1 cellular context compared by ENCODE assay signal in genomic region chr1:48007044-48007443, GRCh38.
TF ChIP-seq lines count a peak whose summit lies in the region.

No MANE protein-coding gene starts in this region.

TF ChIP-seq in K562, 482 proteins besides CTCF, POLR2A, EP300 and RAD21 (continued from another document and continues in another):
- TF ChIP-seq, protein P1, sequence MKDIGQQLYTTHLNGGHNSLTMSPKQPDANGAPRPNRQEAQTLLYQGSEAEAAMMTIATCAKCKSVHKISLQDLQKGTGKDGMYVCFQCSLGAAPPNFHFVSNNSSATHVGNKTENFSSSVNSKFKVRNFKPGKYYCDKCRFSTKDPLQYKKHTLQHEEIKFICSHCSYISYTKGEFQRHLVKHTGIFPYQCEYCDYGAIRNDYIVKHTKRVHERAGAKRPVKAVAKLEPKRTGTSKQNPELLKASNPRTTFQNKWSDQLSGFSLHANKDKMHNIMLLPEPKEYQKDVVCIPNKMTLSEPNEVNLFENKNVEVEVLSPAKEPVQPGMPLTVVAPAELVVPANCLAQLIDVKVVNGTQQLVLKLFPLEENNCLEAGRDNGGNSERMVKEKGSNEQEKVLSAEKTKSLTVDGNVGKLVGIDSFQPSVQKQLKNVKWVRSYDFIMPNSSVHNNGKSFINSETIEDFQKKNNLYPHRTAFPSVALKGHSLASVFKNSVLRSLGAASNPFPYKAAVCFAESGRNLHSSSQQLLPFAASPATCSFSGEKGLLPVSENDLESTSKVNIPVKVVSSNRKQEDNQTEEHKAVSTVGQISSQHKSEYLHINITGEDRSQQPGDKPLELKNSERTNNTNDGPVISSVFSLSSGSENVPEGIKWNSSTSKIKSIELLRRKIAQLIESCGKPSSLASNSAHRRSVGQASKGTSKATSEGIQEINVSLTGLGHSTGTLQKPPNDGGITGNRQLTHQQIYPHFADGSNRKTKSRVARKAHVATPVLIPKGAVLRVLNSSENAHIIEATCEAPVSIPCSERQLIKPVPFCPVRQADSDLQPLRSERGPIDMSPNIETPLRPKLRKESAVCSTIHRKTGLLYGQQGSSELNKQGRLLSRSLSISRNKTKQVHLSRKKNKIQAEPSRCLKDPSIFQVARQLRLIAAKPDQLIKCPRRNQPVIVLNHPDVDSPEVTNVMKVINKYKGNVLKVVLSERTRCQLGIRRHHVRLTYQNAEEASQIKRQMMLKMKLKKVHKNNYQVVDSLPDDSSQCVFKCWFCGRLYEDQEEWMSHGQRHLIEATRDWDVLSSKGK (CRISPR knock-in tag; IDR thresholded peaks at IDR 0.05): no peak
- TF ChIP-seq PHTF2 (CRISPR knock-in tag; IDR thresholded peaks at IDR 0.05): no peak
- TF ChIP-seq, protein P2, sequence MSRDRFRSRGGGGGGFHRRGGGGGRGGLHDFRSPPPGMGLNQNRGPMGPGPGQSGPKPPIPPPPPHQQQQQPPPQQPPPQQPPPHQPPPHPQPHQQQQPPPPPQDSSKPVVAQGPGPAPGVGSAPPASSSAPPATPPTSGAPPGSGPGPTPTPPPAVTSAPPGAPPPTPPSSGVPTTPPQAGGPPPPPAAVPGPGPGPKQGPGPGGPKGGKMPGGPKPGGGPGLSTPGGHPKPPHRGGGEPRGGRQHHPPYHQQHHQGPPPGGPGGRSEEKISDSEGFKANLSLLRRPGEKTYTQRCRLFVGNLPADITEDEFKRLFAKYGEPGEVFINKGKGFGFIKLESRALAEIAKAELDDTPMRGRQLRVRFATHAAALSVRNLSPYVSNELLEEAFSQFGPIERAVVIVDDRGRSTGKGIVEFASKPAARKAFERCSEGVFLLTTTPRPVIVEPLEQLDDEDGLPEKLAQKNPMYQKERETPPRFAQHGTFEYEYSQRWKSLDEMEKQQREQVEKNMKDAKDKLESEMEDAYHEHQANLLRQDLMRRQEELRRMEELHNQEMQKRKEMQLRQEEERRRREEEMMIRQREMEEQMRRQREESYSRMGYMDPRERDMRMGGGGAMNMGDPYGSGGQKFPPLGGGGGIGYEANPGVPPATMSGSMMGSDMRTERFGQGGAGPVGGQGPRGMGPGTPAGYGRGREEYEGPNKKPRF (IDR thresholded peaks at IDR 0.05; ENCODE audit: low read depth, low read length): no peak
- no peak for TF ChIP-seq NONO (IDR thresholded peaks at IDR 0.05; ENCODE audit: low read depth in 2 of 2, low read length in 1 of 2)
- no peak for TF ChIP-seq ZNF707 (CRISPR knock-in tag; conservative IDR thresholded peaks at IDR 0.05)
- TF ChIP-seq LCOR (CRISPR knock-in tag; IDR thresholded peaks at IDR 0.05): no peak
- no peak for TF ChIP-seq MTA2 (IDR thresholded peaks at IDR 0.05; ENCODE audit: low read depth)
- TF ChIP-seq ELF2 (CRISPR knock-in tag; IDR thresholded peaks at IDR 0.05): no peak
- no peak for TF ChIP-seq ESRRA (IDR thresholded peaks at IDR 0.05; ENCODE audit: borderline replicate concordance, low read depth)
- peak; percentile 93 for TF ChIP-seq BACH1 (tag; IDR thresholded peaks at IDR 0.05)
- TF ChIP-seq SIN3A (IDR thresholded peaks at IDR 0.05; ENCODE audit: borderline replicate concordance in 2 of 2, control insufficient read depth in 1 of 2, low read depth in 2 of 2, low read length in 2 of 2): no peak
- no peak for TF ChIP-seq HNRNPK (IDR thresholded peaks at IDR 0.05; ENCODE audit: low read depth, low read length, poor library complexity, severe bottlenecking)
- TF ChIP-seq SMAD3 (CRISPR knock-in tag; conservative IDR thresholded peaks at IDR 0.05): no peak
- TF ChIP-seq, protein P3, sequence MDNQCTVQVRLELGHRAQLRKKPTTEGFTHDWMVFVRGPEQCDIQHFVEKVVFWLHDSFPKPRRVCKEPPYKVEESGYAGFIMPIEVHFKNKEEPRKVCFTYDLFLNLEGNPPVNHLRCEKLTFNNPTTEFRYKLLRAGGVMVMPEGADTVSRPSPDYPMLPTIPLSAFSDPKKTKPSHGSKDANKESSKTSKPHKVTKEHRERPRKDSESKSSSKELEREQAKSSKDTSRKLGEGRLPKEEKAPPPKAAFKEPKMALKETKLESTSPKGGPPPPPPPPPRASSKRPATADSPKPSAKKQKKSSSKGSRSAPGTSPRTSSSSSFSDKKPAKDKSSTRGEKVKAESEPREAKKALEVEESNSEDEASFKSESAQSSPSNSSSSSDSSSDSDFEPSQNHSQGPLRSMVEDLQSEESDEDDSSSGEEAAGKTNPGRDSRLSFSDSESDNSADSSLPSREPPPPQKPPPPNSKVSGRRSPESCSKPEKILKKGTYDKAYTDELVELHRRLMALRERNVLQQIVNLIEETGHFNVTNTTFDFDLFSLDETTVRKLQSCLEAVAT (IDR thresholded peaks at IDR 0.05): no peak
- no peak for TF ChIP-seq STAG1 (CRISPR knock-in tag; IDR thresholded peaks at IDR 0.05; ENCODE audit: borderline replicate concordance)
- TF ChIP-seq NFE2L1 (tag; IDR thresholded peaks at IDR 0.05; ENCODE audit: borderline replicate concordance, low read depth): peak; percentile 93
- TF ChIP-seq IRF2 (CRISPR knock-in tag; IDR thresholded peaks at IDR 0.05): no peak
- peak; percentile 83 for TF ChIP-seq SMAD4 (CRISPR knock-in tag; conservative IDR thresholded peaks at IDR 0.05)
- no peak for TF ChIP-seq MECOM (CRISPR knock-in tag; IDR thresholded peaks at IDR 0.05)
- no peak for TF ChIP-seq ZNF76 (CRISPR knock-in tag; IDR thresholded peaks at IDR 0.05; ENCODE audit: borderline replicate concordance)
- no peak for TF ChIP-seq MAZ (CRISPR knock-in tag; conservative IDR thresholded peaks at IDR 0.05 in 1 of 2, IDR thresholded peaks at IDR 0.05 in 1 of 2)
- no peak for TF ChIP-seq KDM5B (IDR thresholded peaks at IDR 0.05; ENCODE audit: insufficient replicate concordance, low read depth, low read length)
- TF ChIP-seq FOXM1 (IDR thresholded peaks at IDR 0.05; ENCODE audit: low read depth): no peak
- no peak for TF ChIP-seq FOXM1 (CRISPR knock-in tag; IDR thresholded peaks at IDR 0.05; ENCODE audit: low read depth)
- TF ChIP-seq PBX2 (CRISPR knock-in tag; IDR thresholded peaks at IDR 0.05; ENCODE audit: low read depth): no peak
- TF ChIP-seq PBX2 (tag; conservative IDR thresholded peaks at IDR 0.05; ENCODE audit: low read depth): peak; percentile 38; the same call in 1 of the 2 replicates
- TF ChIP-seq LEF1 (IDR thresholded peaks at IDR 0.05): no peak
- no peak for TF ChIP-seq ZNF592 (IDR thresholded peaks at IDR 0.05)
- no peak for TF ChIP-seq POLR2AphosphoS2 (IDR thresholded peaks at IDR 0.05; ENCODE audit: low read length)
- TF ChIP-seq NFIX (CRISPR knock-in tag; IDR thresholded peaks at IDR 0.05; ENCODE audit: low read depth): no peak
- no peak for TF ChIP-seq THRB (CRISPR knock-in tag; conservative IDR thresholded peaks at IDR 0.05)
- no peak for TF ChIP-seq ZNF778 (CRISPR knock-in tag; IDR thresholded peaks at IDR 0.05)
- no peak for TF ChIP-seq ADNP (tag; IDR thresholded peaks at IDR 0.05)
- no peak for TF ChIP-seq ETS2 (tag; IDR thresholded peaks at IDR 0.05; ENCODE audit: borderline replicate concordance, poor library complexity, severe bottlenecking)
- TF ChIP-seq MEIS2 (IDR thresholded peaks at IDR 0.05; ENCODE audit: partially characterized antibody): peak; percentile 20
- no peak for TF ChIP-seq ZNF695 (CRISPR knock-in tag; IDR thresholded peaks at IDR 0.05)
- TF ChIP-seq BCL6 (CRISPR knock-in tag; IDR thresholded peaks at IDR 0.05): no peak
- TF ChIP-seq, protein P4, sequence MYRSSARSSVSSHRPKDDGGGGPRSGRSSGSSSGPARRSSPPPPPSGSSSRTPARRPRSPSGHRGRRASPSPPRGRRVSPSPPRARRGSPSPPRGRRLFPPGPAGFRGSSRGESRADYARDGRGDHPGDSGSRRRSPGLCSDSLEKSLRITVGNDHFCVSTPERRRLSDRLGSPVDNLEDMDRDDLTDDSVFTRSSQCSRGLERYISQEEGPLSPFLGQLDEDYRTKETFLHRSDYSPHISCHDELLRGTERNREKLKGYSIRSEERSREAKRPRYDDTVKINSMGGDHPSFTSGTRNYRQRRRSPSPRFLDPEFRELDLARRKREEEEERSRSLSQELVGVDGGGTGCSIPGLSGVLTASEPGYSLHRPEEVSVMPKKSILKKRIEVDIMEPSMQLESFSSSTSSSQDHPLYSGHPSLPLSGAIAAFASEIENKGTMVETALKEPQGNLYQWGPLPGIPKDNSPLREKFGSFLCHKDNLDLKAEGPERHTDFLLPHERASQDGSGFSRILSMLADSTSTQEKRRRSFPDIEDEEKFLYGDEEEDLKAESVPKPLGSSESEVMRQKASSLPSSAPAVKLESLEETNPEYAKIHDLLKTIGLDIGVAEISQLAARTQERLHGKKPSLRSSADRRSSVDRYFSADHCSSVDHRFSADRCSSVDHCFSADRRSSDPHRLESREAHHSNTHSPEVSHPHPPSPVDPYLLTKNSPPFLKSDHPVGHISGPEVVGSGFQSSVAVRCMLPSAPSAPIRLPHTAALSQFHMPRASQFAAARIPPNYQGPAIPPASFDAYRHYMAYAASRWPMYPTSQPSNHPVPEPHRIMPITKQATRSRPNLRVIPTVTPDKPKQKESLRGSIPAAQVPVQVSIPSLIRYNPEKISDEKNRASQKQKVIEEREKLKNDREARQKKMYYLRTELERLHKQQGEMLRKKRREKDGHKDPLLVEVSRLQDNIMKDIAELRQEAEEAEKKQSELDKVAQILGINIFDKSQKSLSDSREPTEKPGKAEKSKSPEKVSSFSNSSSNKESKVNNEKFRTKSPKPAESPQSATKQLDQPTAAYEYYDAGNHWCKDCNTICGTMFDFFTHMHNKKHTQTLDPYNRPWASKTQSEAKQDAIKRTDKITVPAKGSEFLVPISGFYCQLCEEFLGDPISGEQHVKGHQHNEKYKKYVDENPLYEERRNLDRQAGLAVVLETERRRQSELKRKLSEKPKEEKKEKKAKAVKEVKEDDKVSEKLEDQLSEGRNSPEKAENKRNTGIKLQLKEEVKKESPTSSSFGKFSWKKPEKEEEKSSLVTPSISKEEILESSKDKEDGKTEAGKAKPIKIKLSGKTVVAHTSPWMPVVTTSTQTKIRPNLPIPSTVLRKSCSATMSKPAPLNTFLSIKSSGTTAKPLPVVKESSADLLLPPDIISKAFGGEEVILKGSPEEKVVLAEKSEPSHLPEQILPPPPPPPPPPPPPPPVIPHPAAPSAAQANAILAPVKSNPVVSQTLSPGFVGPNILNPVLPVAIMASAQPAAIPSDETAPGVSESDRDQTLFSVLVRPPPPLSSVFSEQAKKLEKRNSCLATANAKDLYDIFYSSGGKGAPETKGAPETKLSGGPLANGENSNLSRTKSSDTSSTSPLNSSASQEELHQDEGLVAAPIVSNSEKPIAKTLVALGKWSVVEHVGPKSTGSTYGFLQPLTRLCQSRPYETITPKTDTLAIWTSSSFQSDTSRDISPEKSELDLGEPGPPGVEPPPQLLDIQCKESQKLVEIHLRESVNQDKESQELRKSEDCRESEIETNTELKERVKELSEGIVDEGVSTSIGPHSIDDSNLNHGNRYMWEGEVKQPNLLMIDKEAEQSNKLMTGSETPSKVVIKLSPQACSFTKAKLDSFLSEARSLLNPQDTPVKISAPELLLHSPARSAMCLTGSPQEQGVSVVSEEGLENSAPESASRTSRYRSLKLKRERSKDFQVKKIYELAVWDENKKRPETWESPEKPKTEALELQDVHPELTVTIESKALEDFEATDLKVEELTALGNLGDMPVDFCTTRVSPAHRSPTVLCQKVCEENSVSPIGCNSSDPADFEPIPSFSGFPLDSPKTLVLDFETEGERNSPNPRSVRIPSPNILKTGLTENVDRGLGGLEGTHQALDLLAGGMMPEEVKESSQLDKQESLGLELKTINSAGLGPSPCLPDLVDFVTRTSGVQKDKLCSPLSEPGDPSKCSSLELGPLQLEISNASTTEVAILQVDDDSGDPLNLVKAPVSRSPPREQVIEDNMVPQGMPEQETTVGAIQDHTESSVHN (IDR thresholded peaks at IDR 0.05; ENCODE audit: borderline replicate concordance in 1 of 2, low read depth in 1 of 2): no peak
